Comparison of ENCODE assay signal across 8 cellular contexts in genomic region chr20:50115041-50115512, GRCh38. TPM values are rescaled to one million over a fixed set of nuclear protein-coding genes. Genes with fewer than 3 reads are reported as not detected.
A peak's percentile ranks its signal among the peaks of the same experiment; 100 is the strongest.
DNase-seq lines count a peak whose midpoint lies in the region; ATAC-seq, FAIRE-seq and TF ChIP-seq lines count a peak whose summit lies in the region.

No MANE protein-coding gene starts in this region.

- ATAC-seq in GM18870 (IDR thresholded peaks at IDR 0.05; ENCODE audit: unreplicated experiment) (no peak), HG03280 (IDR thresholded peaks at IDR 0.05; ENCODE audit: unreplicated experiment) (no peak)

- no peaks in the 10 kb centered on the region for H3K27me3 Mint-ChIP-seq in nephron progenitor cell (ENCODE audit: low read depth, poor library complexity)

- H3K27ac Mint-ChIP-seq in nephron progenitor cell, result peak overlapping the region; percentile 23

- H3F3A ChIP-seq in Loucy (ENCODE audit: low read depth), result peaks cover 9% of the 10 kb centered on the region

- no peak for FAIRE-seq in D721Med (lab: Jason Lieb, UNC)

- H3K4me1 Mint-ChIP-seq in nephron progenitor cell, result peaks cover 60% of the 10 kb centered on the region

- peak overlapping the region in 44 of 59 donors; percentile 51 to 98 (median 85) for H3K27ac ChIP-seq in dorsolateral prefrontal cortex

- peaks cover 43% of the 10 kb centered on the region for H3K79me2 ChIP-seq in Loucy (ENCODE audit: insufficient read depth, low read length)

- peak overlapping the region; percentile 82 for H3K9ac ChIP-seq in Loucy (ENCODE audit: low read depth, low read length, poor library complexity, severe bottlenecking)

- DNase-seq in BJ (ENCODE audit: low read depth), result no peak
- DNase-seq in dorsolateral prefrontal cortex, result peak in 1 of 10 donors; percentile 34
- no peak for DNase-seq in nephron progenitor cell
- DNase-seq in NCI-H2029 treated with DMSO at 0.1 percent for 48 hours (lab: John Stamatoyannopoulos, UW), result no peak
- DNase-seq in D721Med (ENCODE audit: insufficient read length, low spot score), result no peak

- H3K27me3 ChIP-seq in BJ (ENCODE audit: control insufficient read depth, insufficient read depth, low read length) (no peaks in the 10 kb centered on the region), Loucy (ENCODE audit: insufficient read depth, low read length, poor library complexity, severe bottlenecking) (no peaks in the 10 kb centered on the region), dorsolateral prefrontal cortex (no peaks in the 10 kb centered on the region)

- peak overlapping the region; percentile 76; the same call in 1 of the 2 replicates for H2AFZ ChIP-seq in Loucy (ENCODE audit: low read length)

- H3K4me1 ChIP-seq in Loucy (ENCODE audit: insufficient read depth, low read length, poor library complexity, severe bottlenecking), result peaks cover 40% of the 10 kb centered on the region

- H3K9me3 Mint-ChIP-seq in nephron progenitor cell, result no peaks in the 10 kb centered on the region

- no peaks in the 10 kb centered on the region for H3K9me3 ChIP-seq in Loucy (ENCODE audit: insufficient read depth, low read depth, low read length)

- H3K36me3 Mint-ChIP-seq in nephron progenitor cell (ENCODE audit: low read depth), result peaks cover 9% of the 10 kb centered on the region

- intact Hi-C loops in dorsolateral prefrontal cortex (cut with DNase I), result loop anchor here in 1 of 2 donors (5.0 kb wide), 1 partner anchor 37 kb away; the partner anchor contains the start of gene PEDS1

- H3K4me3 ChIP-seq in BJ (ENCODE audit: low read depth, low read length) (peak overlapping the region; percentile 47), Loucy (ENCODE audit: low read length, poor library complexity, severe bottlenecking) (peak overlapping the region; percentile 80), dorsolateral prefrontal cortex (peak overlapping the region; percentile 42 to 78 (median 65))

- H3K36me3 ChIP-seq in BJ (ENCODE audit: control insufficient read depth, insufficient read depth, low read length), result no peaks in the 10 kb centered on the region
- H3K36me3 ChIP-seq in Loucy (ENCODE audit: insufficient read depth, low read length), result no peaks in the 10 kb centered on the region

- peak overlapping the region; percentile 99 for H3K4me2 ChIP-seq in Loucy (ENCODE audit: low read depth, low read length, poor library complexity, severe bottlenecking)

- TF ChIP-seq CTCF in BJ (IDR thresholded peaks at IDR 0.05; ENCODE audit: insufficient read depth, low read depth, low read length) (no peak), Loucy (conservative IDR thresholded peaks at IDR 0.05; ENCODE audit: low read length) (no peak), dorsolateral prefrontal cortex (IDR thresholded peaks at IDR 0.05 in 54 of 56, conservative IDR thresholded peaks at IDR 0.05 in 2 of 56; ENCODE audit: low read depth in 1 of 56, partially characterized antibody in 56 of 56) (no peak), nephron progenitor cell (IDR thresholded peaks at IDR 0.05) (no peak), D721Med (IDR thresholded peaks at IDR 0.05; ENCODE audit: insufficient read depth, missing control alignments) (no peak)

- H3K4me3 Mint-ChIP-seq in nephron progenitor cell, result peak overlapping the region; percentile 95

- POLR2A ChIA-PET in BJ (lab: Charles Lee), result no interaction called here

- no peaks in the 10 kb centered on the region for H3K9me2 ChIP-seq in Loucy (replicated peaks; ENCODE audit: low read depth, low read length)

- CTCF ChIA-PET in BJ (lab: Yijun Ruan, JAX), result interaction anchor here (0.8 to 9.1 kb wide), 5 partner anchors 43 to 135 kb away, joined by 3 to 169 read pairs (median 5); no protein-coding TSS in a partner anchor

- H4K20me1 ChIP-seq in Loucy (ENCODE audit: insufficient read depth, low read length, poor library complexity, severe bottlenecking), result peaks cover 22% of the 10 kb centered on the region

RNA-seq across cellular contexts. Expression of gene UBE2V1, which starts 2.1 kb away (rescaled TPM):
- 101 and 138 TPM in 2 replicates for polyA plus RNA-seq in BJ (2011; rRNA removed)
- polyA minus RNA-seq in BJ (2011; rRNA and poly(A)+ RNA removed), result 48.3 and 62.0 TPM in 2 replicates
- 100 to 1,000 TPM in 113 of 120 experiments, 10 to 100 TPM in 7; 81.1 to 180 (median 135) TPM for total RNA-seq in dorsolateral prefrontal cortex

RNA-seq across cellular contexts. Expression of gene PEDS1, which starts 38.4 kb away (rescaled TPM):
- 26.1 and 52.3 TPM in 2 replicates for polyA plus RNA-seq in BJ (2011; rRNA removed)
- polyA minus RNA-seq in BJ (2011; rRNA and poly(A)+ RNA removed), result 54.5 and 98.1 TPM in 2 replicates
- 10 to 100 TPM; 14.7 to 51.9 (median 24.0) TPM for total RNA-seq in dorsolateral prefrontal cortex
